9 cellular contexts compared by ENCODE assay signal in genomic region chr17:49218941-49219913, GRCh38. TPM values are rescaled to one million over a fixed set of nuclear protein-coding genes. Genes with fewer than 3 reads are reported as not detected.
DNase-seq lines count a peak whose midpoint lies in the region; ATAC-seq, FAIRE-seq and TF ChIP-seq lines count a peak whose summit lies in the region.
"Had no signal": no experiment of that assay in that cellular context is flagged by ENCODE, and none has a peak within 500 bp of the region (broad histone marks: within the 10 kb centered on the region; RNA-seq: fewer than 3 reads in every experiment).

No MANE protein-coding gene starts in this region.

- BruUV-seq in K562 (replicated peaks; lab: Mats Ljungman, UMichigan) = no TSS peak

- H3K79me2 ChIP-seq in Karpas-422 (ENCODE audit: low read length) (peaks cover 21% of the 10 kb centered on the region), K562 (ENCODE audit: control insufficient read depth, insufficient read depth, low read length) (no peaks in the 10 kb centered on the region), parathyroid adenoma (no peaks in the 10 kb centered on the region)

- no peak overlapping the region for H3K4me3 ChIP-seq in Karpas-422 (ENCODE audit: low read length)
- H3K4me3 ChIP-seq in K562 = no peak overlapping the region
- no peak overlapping the region for H3K4me3 ChIP-seq in parathyroid adenoma (ENCODE audit: low read depth, low read length)

- H4K20me1 ChIP-seq in Karpas-422 (ENCODE audit: insufficient read depth, low read depth, low read length) (no peaks in the 10 kb centered on the region), K562 (replicated peaks; ENCODE audit: control insufficient read depth, insufficient read depth, low read length) (no peaks in the 10 kb centered on the region)

- in situ Hi-C loops in K562 (cut with MboI) = no loop called here

- TF ChIP-seq RAD21 in K562 (CRISPR knock-in tag; conservative IDR thresholded peaks at IDR 0.05 in 1 of 2, IDR thresholded peaks at IDR 0.05 in 1 of 2) = peak; percentile 13 to 42; a peak in 3 of 4 replicates

- POLR2A ChIA-PET in GM10248 (lab: Yijun Ruan, JAX) (interaction anchor here (0.5 to 0.6 kb wide), 2 partner anchors 20 to 21 kb away, joined by 3 to 6 read pairs; no protein-coding TSS in a partner anchor), K562 (lab: Yijun Ruan, JAX) (interaction anchor here (0.7 to 1.0 kb wide), 3 partner anchors 12 to 488 kb away, joined by 3 read pairs; partner anchors contain the start of gene SLC35B1)

- no peak overlapping the region for H3K4me2 ChIP-seq in Karpas-422 (ENCODE audit: low read depth, low read length, poor library complexity, severe bottlenecking)
- H3K4me2 ChIP-seq in K562 (ENCODE audit: insufficient read depth, low read length) = no peak overlapping the region
- H3K4me2 ChIP-seq in parathyroid adenoma (ENCODE audit: low read length) = no peak overlapping the region

- CTCF ChIA-PET in GM10248 (lab: Yijun Ruan, JAX) = interaction anchor here (1.4 to 13.4 kb wide), 3 partner anchors 8 to 39 kb away, joined by 3 to 143 read pairs (median 12); partner anchors contain the start of gene PHOSPHO1
- CTCF ChIA-PET in K562 (lab: Yijun Ruan, JAX; ENCODE audit: low intra/inter-chr PET ratio) = interaction anchor here (0.6 to 1.1 kb wide), 2 partner anchors 57 to 96 kb away, joined by 3 to 5 read pairs; no protein-coding TSS in a partner anchor

- H3K36me3 ChIP-seq in Karpas-422 (ENCODE audit: insufficient read depth, low read length) (peaks cover 34% of the 10 kb centered on the region), K562 (ENCODE audit: control insufficient read depth, insufficient read depth, low read length) (no peaks in the 10 kb centered on the region), parathyroid adenoma (ENCODE audit: control insufficient read depth, insufficient read depth, low read length) (no peaks in the 10 kb centered on the region)

- FAIRE-seq in K562 (lab: Jason Lieb, UNC) = no peak

- TF ChIP-seq EP300 in K562 (IDR thresholded peaks at IDR 0.05; ENCODE audit: low read length) = no peak

- H3K9me3 ChIP-seq in Karpas-422 (ENCODE audit: low read length) (no peaks in the 10 kb centered on the region), K562 (replicated peaks; ENCODE audit: control insufficient read depth, insufficient read depth, low read depth, low read length) (no peaks in the 10 kb centered on the region), parathyroid adenoma (ENCODE audit: control insufficient read depth, low read length) (no peaks in the 10 kb centered on the region)

- TF ChIP-seq POLR2A in K562 (conservative IDR thresholded peaks at IDR 0.05) = no peak

- H3K9me2 ChIP-seq in Karpas-422 (replicated peaks; ENCODE audit: insufficient read depth, low read length) = no peaks in the 10 kb centered on the region

- H2AFZ ChIP-seq in Karpas-422 (ENCODE audit: low read length) = no peak overlapping the region
- no peak overlapping the region for H2AFZ ChIP-seq in K562 (ENCODE audit: low read depth, low read length)
- no peak overlapping the region for H2AFZ ChIP-seq in parathyroid adenoma

- H3K27me3 ChIP-seq in Karpas-422 (ENCODE audit: low read length) (no peaks in the 10 kb centered on the region), K562 (ENCODE audit: control insufficient read depth in 2 of 2, insufficient read depth in 2 of 2, low read length in 2 of 2) (peaks cover 2 to 49% of the 10 kb centered on the region in 2 experiments; a peak in 2 of 5 replicates), parathyroid adenoma (ENCODE audit: control insufficient read depth, insufficient read depth, low read length) (no peaks in the 10 kb centered on the region)

- DNase-seq in GM10248 (ENCODE audit: extremely low spot score) = peak; percentile 73
- DNase-seq in Karpas-422 = peak; percentile 47
- DNase-seq in K562 (ENCODE audit: extremely low read depth in 1 of 4, low spot score in 3 of 4) = peak; percentile 26 to 69 (median 62)
- DNase-seq in NCI-H1417 treated with DMSO at 0.1 percent for 48 hours (lab: John Stamatoyannopoulos, UW) = no peak
- no peak for DNase-seq in stimulated activated CD4-positive, alpha-beta T cell treated with anti-CD3 and anti-CD28 coated beads, Interleukin-15, amount 100 ng/mL, for 24 hours
- no peak for DNase-seq in HuH-7.5 (ENCODE audit: low spot score)

- no peak overlapping the region for H3K9ac ChIP-seq in Karpas-422 (ENCODE audit: low read length)
- H3K9ac ChIP-seq in K562 (ENCODE audit: insufficient read depth in 1 of 2, low read depth in 2 of 2, low read length in 2 of 2) = peak overlapping the region in 1 of 2 experiments; percentile 45; a peak in 2 of 4 replicates
- H3K9ac ChIP-seq in parathyroid adenoma = no peak overlapping the region

- intact Hi-C loops in K562 (cut with micrococcal nuclease) = no loop called here

- H3K27ac ChIP-seq in Karpas-422 (ENCODE audit: low read length) (peak overlapping the region; percentile 68), K562 (ENCODE audit: extremely low read depth, low read depth, low read length) (no peak overlapping the region), parathyroid adenoma (no peak overlapping the region)

- H3K4me1 ChIP-seq in Karpas-422 (ENCODE audit: low read length) = peaks cover 60% of the 10 kb centered on the region
- H3K4me1 ChIP-seq in K562 (replicated peaks in 1 of 2; ENCODE audit: control insufficient read depth in 2 of 2, insufficient read depth in 2 of 2, low read length in 2 of 2) = peaks cover 6 to 31% of the 10 kb centered on the region in 2 experiments; a peak in 4 of 5 replicates
- no peaks in the 10 kb centered on the region for H3K4me1 ChIP-seq in parathyroid adenoma

- peak; percentile 61 for TF ChIP-seq CTCF in GM10248 (IDR thresholded peaks at IDR 0.05; ENCODE audit: control extremely low read depth, extremely low read depth, low read depth, missing control alignments)
- peak in 2 of 3 experiments; percentile 45 to 60; a peak in 5 of 6 replicates for TF ChIP-seq CTCF in K562 (IDR thresholded peaks at IDR 0.05 in 2 of 3, conservative IDR thresholded peaks at IDR 0.05 in 1 of 3; ENCODE audit: insufficient read depth in 2 of 3, low read depth in 1 of 3, low read length in 3 of 3)
- TF ChIP-seq CTCF in parathyroid adenoma (IDR thresholded peaks at IDR 0.05) = peak; percentile 9

- no peaks in the 10 kb centered on the region for H3K9me1 ChIP-seq in K562 (ENCODE audit: control insufficient read depth, insufficient read depth, low read length)

- 11% methylated on average over 28 of the region's 37 CpGs for WGBS in K562 (ENCODE audit: insufficient coverage, low coverage, missing lambda C conversion rate)

- ATAC-seq in K562 (peak; percentile 67), HG02840 (IDR thresholded peaks at IDR 0.05; ENCODE audit: low FRiP score, unreplicated experiment) (no peak)

RNA-seq across cellular contexts. Expression of gene ABI3, which starts 8.7 kb away (rescaled TPM):
- 20.2 and 29.9 TPM in 2 replicates for total RNA-seq in Karpas-422 (2014; rRNA removed; shearing (Covaris generic); ENCODE audit: low replicate concordance)
- total RNA-seq in K562 (2011; cell fraction: chromatin; rRNA removed; ENCODE audit: low replicate concordance) = not detected in 2 replicates
- not detected in 2 replicates for total RNA-seq in K562 (2011; cell fraction: nucleolus; rRNA removed)
- not detected in 2 replicates for total RNA-seq in K562 (2011; cell fraction: nucleoplasm; rRNA removed)
- not detected in 2 replicates for total RNA-seq in K562 (2014; rRNA removed)
- not detected in 2 replicates for total RNA-seq in K562 (2014; rRNA removed; fragmentation: Illumina TruSeq; extraction: Trizol)
- total RNA-seq in K562 (2015; rRNA removed; fragmentation: Illumina TruSeq; extraction: Trizol) = not detected in 2 replicates
- 0.09 TPM in 1 of 2 replicates, not detected in the other for total RNA-seq in K562 (2021)
- polyA plus RNA-seq in K562 (2011; rRNA removed) = not detected in 2 replicates
- not detected in 2 replicates for polyA plus RNA-seq in K562 (2011; cell fraction: cytosol; rRNA removed)
- polyA plus RNA-seq in K562 (2011; cell fraction: nucleus; rRNA removed) = not detected in 2 replicates
- polyA plus RNA-seq in K562 (2012) = not detected in 2 replicates
- not detected in 2 replicates for polyA plus RNA-seq in K562 (2014; fragmentation: Illumina TruSeq; extraction: Trizol)
- not detected for polyA plus RNA-seq in K562 (2014; fragmentation: Nextera tagmentation; extraction: Ambion mirVana)
- not detected in 2 replicates for polyA plus RNA-seq in K562 (2014; rRNA removed)
- not detected in 2 replicates for polyA minus RNA-seq in K562 (2011; rRNA and poly(A)+ RNA removed)
- not detected in 2 replicates for polyA minus RNA-seq in K562 (2011; cell fraction: cytosol; rRNA and poly(A)+ RNA removed)
- not detected in 2 replicates for polyA minus RNA-seq in K562 (2011; cell fraction: nucleus; rRNA and poly(A)+ RNA removed)

RNA-seq across cellular contexts. Expression of gene GNGT2, which starts 8.9 kb away (rescaled TPM):
- 25.3 and 40.2 TPM in 2 replicates for total RNA-seq in Karpas-422 (2014; rRNA removed; shearing (Covaris generic); ENCODE audit: low replicate concordance)
- not detected in 2 replicates for total RNA-seq in K562 (2011; cell fraction: chromatin; rRNA removed; ENCODE audit: low replicate concordance)
- total RNA-seq in K562 (2011; cell fraction: nucleolus; rRNA removed) = not detected in 2 replicates
- not detected in 2 replicates for total RNA-seq in K562 (2011; cell fraction: nucleoplasm; rRNA removed)
- total RNA-seq in K562 (2014; rRNA removed) (not detected in 2 replicates), K562 (2014; rRNA removed; fragmentation: Illumina TruSeq; extraction: Trizol) (not detected in 2 replicates), K562 (2015; rRNA removed; fragmentation: Illumina TruSeq; extraction: Trizol) (not detected in 2 replicates), K562 (2021) (not detected in 2 replicates)
- polyA plus RNA-seq in K562 (2011; rRNA removed) (not detected in 2 replicates), K562 (2014; fragmentation: Illumina TruSeq; extraction: Trizol) (not detected in 2 replicates), K562 (2014; fragmentation: Nextera tagmentation; extraction: Ambion mirVana) (not detected), K562 (2014; rRNA removed) (not detected in 2 replicates)
- not detected in 2 replicates for polyA plus RNA-seq in K562 (2011; cell fraction: cytosol; rRNA removed)
- not detected in 2 replicates for polyA plus RNA-seq in K562 (2011; cell fraction: nucleus; rRNA removed)
- polyA plus RNA-seq in K562 (2012) = not detected in 2 replicates
- not detected in 2 replicates for polyA minus RNA-seq in K562 (2011; rRNA and poly(A)+ RNA removed)
- polyA minus RNA-seq in K562 (2011; cell fraction: cytosol; rRNA and poly(A)+ RNA removed) = not detected in 2 replicates
- not detected in 2 replicates for polyA minus RNA-seq in K562 (2011; cell fraction: nucleus; rRNA and poly(A)+ RNA removed)

RNA-seq across cellular contexts. Expression of gene PHOSPHO1, which starts 11.4 kb away (rescaled TPM):
- total RNA-seq in Karpas-422 (2014; rRNA removed; shearing (Covaris generic); ENCODE audit: low replicate concordance) = 2.3 TPM in 1 of 2 replicates, not detected in the other
- not detected in 2 replicates for total RNA-seq in K562 (2011; cell fraction: chromatin; rRNA removed; ENCODE audit: low replicate concordance)
- total RNA-seq in K562 (2011; cell fraction: nucleolus; rRNA removed) = 0.17 TPM in 1 of 2 replicates, not detected in the other
- total RNA-seq in K562 (2011; cell fraction: nucleoplasm; rRNA removed) = not detected in 2 replicates
- total RNA-seq in K562 (2014; rRNA removed) = 0.16 TPM in 1 of 2 replicates, not detected in the other
- not detected in 2 replicates for total RNA-seq in K562 (2014; rRNA removed; fragmentation: Illumina TruSeq; extraction: Trizol)
- total RNA-seq in K562 (2015; rRNA removed; fragmentation: Illumina TruSeq; extraction: Trizol) = 0.07 TPM in 1 of 2 replicates, not detected in the other
- total RNA-seq in K562 (2021) = 0.13 TPM in 1 of 2 replicates, not detected in the other
- polyA plus RNA-seq in K562 (2011; rRNA removed) = 0.06 TPM in 1 of 2 replicates, not detected in the other
- 0.21 TPM in 1 of 2 replicates, not detected in the other for polyA plus RNA-seq in K562 (2011; cell fraction: cytosol; rRNA removed)
- 0.09 TPM in 1 of 2 replicates, not detected in the other for polyA plus RNA-seq in K562 (2011; cell fraction: nucleus; rRNA removed)
- polyA plus RNA-seq in K562 (2012) = 0.09 and 0.54 TPM in 2 replicates
- polyA plus RNA-seq in K562 (2014; fragmentation: Illumina TruSeq; extraction: Trizol) = not detected in 2 replicates
- not detected for polyA plus RNA-seq in K562 (2014; fragmentation: Nextera tagmentation; extraction: Ambion mirVana)
- polyA plus RNA-seq in K562 (2014; rRNA removed) = not detected in 2 replicates
- not detected in 2 replicates for polyA minus RNA-seq in K562 (2011; rRNA and poly(A)+ RNA removed)
- not detected in 2 replicates for polyA minus RNA-seq in K562 (2011; cell fraction: cytosol; rRNA and poly(A)+ RNA removed)
- not detected in 2 replicates for polyA minus RNA-seq in K562 (2011; cell fraction: nucleus; rRNA and poly(A)+ RNA removed)
- total RNA-seq: HT1080 had no signal

Comparison
In these comparisons a context has a peak if more than half of its experiments do, and no peak if none do; other contexts are left out.
1. DNase-seq: peak in GM10248 (single experiment), Karpas-422 (single experiment) and K562 (4 of 4); none in NCI-H1417 treated with DMSO at 0.1 percent for 48 hours (single experiment), stimulated activated CD4-positive, alpha-beta T cell treated with anti-CD3 and anti-CD28 coated beads, Interleukin-15, amount 100 ng/mL, for 24 hours (single experiment) and HuH-7.5 (single experiment).
2. CTCF ChIP-seq: peak in every context shown above with its lines; median percentile 61 in GM10248; 52 in K562; 9 in parathyroid adenoma.
3. RNA of gene ABI3, which starts 8.7 kb away (total RNA-seq): 20.2 to 29.9 TPM in Karpas-422; 0.09 TPM in K562; every median in the first group is over 10 times any median in the second.
4. RNA of gene GNGT2, which starts 8.9 kb away (total RNA-seq): 25.3 to 40.2 TPM in Karpas-422; not detected in K562; every median in the first group is over 10 times any median in the second.